ENCODE assay signal across 1 cellular context in the genomic region with DNA sequence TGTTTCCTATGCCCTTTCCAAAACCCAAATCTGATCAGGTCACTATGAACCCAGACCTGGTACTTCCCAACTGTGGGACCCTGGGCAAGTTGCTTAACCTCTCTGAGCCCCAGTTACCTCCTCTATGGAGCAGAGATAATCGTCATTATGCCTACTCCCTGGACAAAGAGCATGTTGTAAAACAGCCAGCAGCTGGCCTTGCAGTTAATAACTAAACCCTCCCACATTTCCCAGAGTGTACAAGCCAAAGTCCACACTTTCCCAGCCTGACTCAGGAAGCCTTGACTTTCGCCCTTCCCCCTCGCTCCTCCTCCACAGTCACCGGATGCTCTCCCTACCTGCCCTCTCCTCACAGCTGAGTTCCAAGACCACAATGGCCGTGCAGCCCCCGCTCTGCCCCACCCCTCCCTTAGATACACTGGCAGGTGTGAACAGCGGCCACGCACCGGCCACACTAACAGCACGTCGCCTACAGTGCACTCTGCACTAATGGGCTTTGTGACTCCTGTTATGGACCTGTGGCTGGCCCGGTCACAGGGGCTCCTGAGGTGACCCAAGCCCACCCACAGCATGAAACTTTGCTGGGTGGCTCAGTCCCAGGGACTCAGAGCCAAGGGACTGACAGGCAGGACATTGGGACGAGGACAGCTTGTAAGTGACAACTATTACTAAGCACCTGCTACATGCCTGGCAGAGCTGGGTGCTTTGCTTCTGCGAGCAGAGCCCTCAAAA.
TF ChIP-seq lines count a peak whose summit lies in the region.

No MANE protein-coding gene starts in this region.

TF ChIP-seq in H1, 55 proteins besides CTCF, POLR2A, EP300 and RAD21 (continued from another document):
- TF ChIP-seq POLR2AphosphoS5 (IDR thresholded peaks at IDR 0.05; ENCODE audit: low read depth, low read length) (no peak), CEBPB (IDR thresholded peaks at IDR 0.05; ENCODE audit: low read depth, low read length) (no peak)
- TF ChIP-seq, protein P1, sequence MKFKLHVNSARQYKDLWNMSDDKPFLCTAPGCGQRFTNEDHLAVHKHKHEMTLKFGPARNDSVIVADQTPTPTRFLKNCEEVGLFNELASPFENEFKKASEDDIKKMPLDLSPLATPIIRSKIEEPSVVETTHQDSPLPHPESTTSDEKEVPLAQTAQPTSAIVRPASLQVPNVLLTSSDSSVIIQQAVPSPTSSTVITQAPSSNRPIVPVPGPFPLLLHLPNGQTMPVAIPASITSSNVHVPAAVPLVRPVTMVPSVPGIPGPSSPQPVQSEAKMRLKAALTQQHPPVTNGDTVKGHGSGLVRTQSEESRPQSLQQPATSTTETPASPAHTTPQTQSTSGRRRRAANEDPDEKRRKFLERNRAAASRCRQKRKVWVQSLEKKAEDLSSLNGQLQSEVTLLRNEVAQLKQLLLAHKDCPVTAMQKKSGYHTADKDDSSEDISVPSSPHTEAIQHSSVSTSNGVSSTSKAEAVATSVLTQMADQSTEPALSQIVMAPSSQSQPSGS (IDR thresholded peaks at IDR 0.05; ENCODE audit: low read length) = no peak
